27 cellular contexts compared by ENCODE assay signal in the genomic region with DNA sequence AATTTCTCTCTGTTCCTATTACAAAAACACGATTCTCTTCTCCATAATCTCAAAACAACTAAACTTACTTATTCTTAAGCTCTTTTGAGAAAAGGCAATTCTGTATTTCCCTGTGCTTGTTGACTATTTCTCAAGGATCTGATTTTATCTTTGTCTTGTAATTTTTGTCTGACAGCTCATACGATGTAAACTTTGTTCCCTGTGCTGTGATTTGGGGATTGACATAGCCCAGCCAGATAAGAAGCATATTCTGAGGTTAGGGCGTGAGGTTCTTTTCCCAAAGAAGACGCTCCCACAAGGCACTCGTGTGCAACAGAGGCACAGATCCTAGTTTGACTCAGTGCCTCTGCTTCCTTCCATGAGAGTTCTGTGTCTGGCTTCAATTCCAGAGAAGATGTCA.
"Had no signal": no experiment of that assay in that cellular context is flagged by ENCODE, and none has a peak within 500 bp of the region (broad histone marks: within the 10 kb centered on the region; RNA-seq: fewer than 3 reads in every experiment).

No MANE protein-coding gene starts in this region.

- H3K36me3 ChIP-seq: neutrophil, right lobe of liver, thyroid gland had no signal

- ATAC-seq: left colon; mucosa of descending colon; natural killer cell treated with Interleukin-12 subunit alpha and Interleukin-12 subunit beta and Interleukin-15 and Interleukin-18, amount 100 ng/mL, for 72 hours; right lobe of liver; stimulated activated naive CD8-positive, alpha-beta T cell treated with anti-CD3 and anti-CD28 coated beads, Interleukin-15, amount 100 ng/mL, for 72 hours had no signal

- H3K27ac Mint-ChIP-seq: memory B cell; mesothelial cell of epicardium; naive B cell; natural killer cell treated with Interleukin-12 subunit alpha and Interleukin-12 subunit beta and Interleukin-15 and Interleukin-18, amount 100 ng/mL, for 72 hours; progenitor cell of endocrine pancreas; stimulated activated naive CD8-positive, alpha-beta T cell treated with anti-CD3 and anti-CD28 coated beads, Interleukin-15, amount 100 ng/mL, for 72 hours had no signal

- H3K36me3 Mint-ChIP-seq: memory B cell; naive B cell; natural killer cell treated with Interleukin-12 subunit alpha and Interleukin-12 subunit beta and Interleukin-15 and Interleukin-18, amount 100 ng/mL, for 72 hours had no signal

- H2AFZ ChIP-seq: parathyroid adenoma had no signal

- H3K27me3 Mint-ChIP-seq: progenitor cell of endocrine pancreas; stimulated activated naive CD8-positive, alpha-beta T cell treated with anti-CD3 and anti-CD28 coated beads, Interleukin-15, amount 100 ng/mL, for 72 hours had no signal

- H3K4me3 Mint-ChIP-seq: memory B cell; mesothelial cell of epicardium; naive B cell; natural killer cell treated with Interleukin-12 subunit alpha and Interleukin-12 subunit beta and Interleukin-15 and Interleukin-18, amount 100 ng/mL, for 72 hours; neural crest cell; stimulated activated naive CD8-positive, alpha-beta T cell treated with anti-CD3 and anti-CD28 coated beads, Interleukin-15, amount 100 ng/mL, for 72 hours had no signal

- FAIRE-seq: small intestine had no signal

- H3K27ac ChIP-seq: heart right ventricle, neutrophil, parathyroid adenoma, right lobe of liver, thyroid gland had no signal

- DNase-seq: cerebellar nuclear complex; cortex of kidney; foreskin melanocyte; glutamatergic neuron; heart right ventricle; hippocampal formation; islet precursor cell; kidney glomerular epithelial cell; left colon; mucosa of descending colon; naive B cell; right lobe of liver; small intestine; stimulated activated CD4-positive, alpha-beta T cell treated with anti-CD3 and anti-CD28 coated beads, Interleukin-15, amount 100 ng/mL, for 24 hours; stimulated activated CD4-positive, alpha-beta T cell treated with anti-CD3 and anti-CD28 coated beads, Interleukin-2, amount 100 ng/mL, for 48 hours; stimulated activated CD8-positive, alpha-beta memory T cell treated with anti-CD3 and anti-CD28 coated beads, Interleukin-4, amount 100 ng/mL, for 48 hours; stimulated activated naive CD4-positive, alpha-beta T cell; stimulated activated naive CD8-positive, alpha-beta T cell treated with anti-CD3 and anti-CD28 coated beads, Interleukin-15, amount 100 ng/mL, for 72 hours; thyroid gland had no signal

- H3K9me3 Mint-ChIP-seq: memory B cell had no signal

- H3K9ac ChIP-seq: parathyroid adenoma had no signal

- H3K4me1 Mint-ChIP-seq: memory B cell; mesothelial cell of epicardium; naive B cell; stimulated activated naive CD8-positive, alpha-beta T cell treated with anti-CD3 and anti-CD28 coated beads, Interleukin-15, amount 100 ng/mL, for 72 hours had no signal

- H3K27me3 ChIP-seq: heart right ventricle, neutrophil, right lobe of liver, thyroid gland had no signal

- H3K4me3 ChIP-seq: heart right ventricle, lung, mucosa of descending colon, right lobe of liver, thyroid gland had no signal

- H3K4me1 ChIP-seq: parathyroid adenoma, right lobe of liver, thyroid gland had no signal

- H3K9me3 ChIP-seq: heart right ventricle, mucosa of descending colon, neutrophil, right lobe of liver, thyroid gland had no signal
